1 cellular context compared by ENCODE assay signal in the genomic region with DNA sequence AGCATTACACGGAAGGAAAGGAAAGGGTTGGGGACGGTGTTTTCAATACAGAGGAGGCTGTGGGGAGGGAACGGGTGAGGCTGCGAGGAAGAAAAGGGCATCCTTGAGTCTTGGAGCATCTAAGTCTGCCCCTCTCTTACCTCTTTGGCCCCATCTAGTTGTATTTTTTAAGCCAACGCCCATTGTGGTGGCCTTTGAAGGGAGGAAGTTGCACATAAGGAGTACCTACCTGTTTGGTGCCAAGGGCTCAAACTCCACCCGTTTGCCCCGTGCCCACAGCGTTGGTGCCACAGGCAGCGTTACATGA.
TF ChIP-seq lines count a peak whose summit lies in the region.

No MANE protein-coding gene starts in this region.

TF ChIP-seq in WTC11, 78 proteins besides CTCF, POLR2A, EP300 and RAD21 (continued from another document):
- TF ChIP-seq, protein P1, sequence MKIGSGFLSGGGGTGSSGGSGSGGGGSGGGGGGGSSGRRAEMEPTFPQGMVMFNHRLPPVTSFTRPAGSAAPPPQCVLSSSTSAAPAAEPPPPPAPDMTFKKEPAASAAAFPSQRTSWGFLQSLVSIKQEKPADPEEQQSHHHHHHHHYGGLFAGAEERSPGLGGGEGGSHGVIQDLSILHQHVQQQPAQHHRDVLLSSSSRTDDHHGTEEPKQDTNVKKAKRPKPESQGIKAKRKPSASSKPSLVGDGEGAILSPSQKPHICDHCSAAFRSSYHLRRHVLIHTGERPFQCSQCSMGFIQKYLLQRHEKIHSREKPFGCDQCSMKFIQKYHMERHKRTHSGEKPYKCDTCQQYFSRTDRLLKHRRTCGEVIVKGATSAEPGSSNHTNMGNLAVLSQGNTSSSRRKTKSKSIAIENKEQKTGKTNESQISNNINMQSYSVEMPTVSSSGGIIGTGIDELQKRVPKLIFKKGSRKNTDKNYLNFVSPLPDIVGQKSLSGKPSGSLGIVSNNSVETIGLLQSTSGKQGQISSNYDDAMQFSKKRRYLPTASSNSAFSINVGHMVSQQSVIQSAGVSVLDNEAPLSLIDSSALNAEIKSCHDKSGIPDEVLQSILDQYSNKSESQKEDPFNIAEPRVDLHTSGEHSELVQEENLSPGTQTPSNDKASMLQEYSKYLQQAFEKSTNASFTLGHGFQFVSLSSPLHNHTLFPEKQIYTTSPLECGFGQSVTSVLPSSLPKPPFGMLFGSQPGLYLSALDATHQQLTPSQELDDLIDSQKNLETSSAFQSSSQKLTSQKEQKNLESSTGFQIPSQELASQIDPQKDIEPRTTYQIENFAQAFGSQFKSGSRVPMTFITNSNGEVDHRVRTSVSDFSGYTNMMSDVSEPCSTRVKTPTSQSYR (CRISPR knock-in tag; IDR thresholded peaks at IDR 0.05), result no peak
- TF ChIP-seq FOXK1 (CRISPR knock-in tag; IDR thresholded peaks at IDR 0.05) (no peak), MAX (CRISPR knock-in tag; IDR thresholded peaks at IDR 0.05) (no peak), CREM (CRISPR knock-in tag; IDR thresholded peaks at IDR 0.05) (no peak)
